14 cellular contexts compared by ENCODE assay signal in genomic region chr20:40470313-40471260, GRCh38.
A peak's percentile ranks its signal among the peaks of the same experiment; 100 is the strongest.
DNase-seq lines count a peak whose midpoint lies in the region; ATAC-seq and TF ChIP-seq lines count a peak whose summit lies in the region.
"Had no signal": no experiment of that assay in that cellular context is flagged by ENCODE, and none has a peak within 500 bp of the region (broad histone marks: within the 10 kb centered on the region; RNA-seq: fewer than 3 reads in every experiment).

No MANE protein-coding gene starts in this region.

- no peak for TF ChIP-seq POLR2A in testis (IDR thresholded peaks at IDR 0.05)

- no peak overlapping the region for H3K4me3 Mint-ChIP-seq in memory B cell
- H3K4me3 Mint-ChIP-seq: activated CD4-positive, alpha-beta T cell treated with anti-CD3 and anti-CD28 coated beads, Interleukin-2, amount 10 ng/mL, durations not matched to agents 7 days and 5 days had no signal

- H3K36me3 Mint-ChIP-seq in memory B cell, result no peaks in the 10 kb centered on the region

- no peaks in the 10 kb centered on the region for H3K27me3 ChIP-seq in colonic mucosa
- H3K27me3 ChIP-seq in testis, result no peaks in the 10 kb centered on the region
- H3K27me3 ChIP-seq: tibial artery had no signal

- peak overlapping the region; percentile 14 for H3K27ac Mint-ChIP-seq in memory B cell
- H3K27ac Mint-ChIP-seq: activated CD4-positive, alpha-beta T cell treated with anti-CD3 and anti-CD28 coated beads, Interleukin-2, amount 10 ng/mL, durations not matched to agents 7 days and 5 days had no signal

- H3K27ac ChIP-seq in colonic mucosa, result peak overlapping the region; percentile 37
- peak overlapping the region; percentile 33 to 77 for H3K27ac ChIP-seq in testis
- H3K27ac ChIP-seq: PC-9, tibial artery had no signal

- H3K36me3 ChIP-seq in colonic mucosa (no peaks in the 10 kb centered on the region), testis (ENCODE audit: low read depth, missing control alignments) (no peaks in the 10 kb centered on the region)
- H3K36me3 ChIP-seq: tibial artery had no signal

- DNase-seq in NCI-H1105 treated with DMSO at 0.1 percent for 48 hours (lab: John Stamatoyannopoulos, UW), result peak; percentile 1
- DNase-seq in NCI-H1105 (lab: John Stamatoyannopoulos, UW), result no peak
- no peak for DNase-seq in colonic mucosa
- DNase-seq in memory B cell (ENCODE audit: low spot score in 2 of 2), result no peak
- DNase-seq in testis, result peak; percentile 43
- no peak for DNase-seq in stimulated activated CD4-positive, alpha-beta T cell treated with anti-CD3 and anti-CD28 coated beads, Interleukin-15, amount 100 ng/mL, for 24 hours
- DNase-seq in GM13976 (ENCODE audit: low spot score), result no peak
- DNase-seq: 8988T; activated CD4-positive, alpha-beta T cell treated with anti-CD3 and anti-CD28 coated beads, Interleukin-2, amount 10 ng/mL, durations not matched to agents 7 days and 5 days; Calu3; PC-9; stimulated activated CD4-positive, alpha-beta T cell treated with anti-CD3 and anti-CD28 coated beads, Interleukin-12 subunit alpha, Interleukin-12 subunit beta, amount 100 ng/mL, for 4 hours had no signal

- H3K4me1 ChIP-seq in colonic mucosa (no peaks in the 10 kb centered on the region), testis (peaks cover 17% of the 10 kb centered on the region)

- 49 to 56% methylated on average over 10 to 16 of the region's 16 CpGs for WGBS in testis, 2 donors

- peaks cover 25% of the 10 kb centered on the region for H3K4me1 Mint-ChIP-seq in memory B cell
- H3K4me1 Mint-ChIP-seq: activated CD4-positive, alpha-beta T cell treated with anti-CD3 and anti-CD28 coated beads, Interleukin-2, amount 10 ng/mL, durations not matched to agents 7 days and 5 days had no signal

- intact Hi-C loops in colonic mucosa (cut with DNase I) (loop anchor here (5.0 kb wide), 1 partner anchor 203 kb away; no protein-coding TSS in a partner anchor), testis (cut with DNase I; ENCODE audit: low total_unique reads) (no loop called here)

- H3K27me3 Mint-ChIP-seq in memory B cell, result no peaks in the 10 kb centered on the region
- H3K27me3 Mint-ChIP-seq: activated CD4-positive, alpha-beta T cell treated with anti-CD3 and anti-CD28 coated beads, Interleukin-2, amount 10 ng/mL, durations not matched to agents 7 days and 5 days had no signal

- in situ Hi-C loops in GM13976 (cut with MboI; ENCODE audit: low sequenced_read_pairs, unreplicated experiment), result no loop called here

- H3K4me3 ChIP-seq in colonic mucosa (no peak overlapping the region), testis (no peak overlapping the region)
- H3K4me3 ChIP-seq: PC-9, tibial artery had no signal

- ATAC-seq in memory B cell (ENCODE audit: low read depth) (no peak), HG03460 (IDR thresholded peaks at IDR 0.05; ENCODE audit: unreplicated experiment) (no peak)

- H3K9me3 ChIP-seq in colonic mucosa (no peaks in the 10 kb centered on the region), testis (no peaks in the 10 kb centered on the region)
- H3K9me3 ChIP-seq: tibial artery had no signal

- H3K9me3 Mint-ChIP-seq in memory B cell, result no peaks in the 10 kb centered on the region
- H3K9me3 Mint-ChIP-seq: activated CD4-positive, alpha-beta T cell treated with anti-CD3 and anti-CD28 coated beads, Interleukin-2, amount 10 ng/mL, durations not matched to agents 7 days and 5 days had no signal

- TF ChIP-seq CTCF in colonic mucosa (IDR thresholded peaks at IDR 0.05), result no peak
- no peak for TF ChIP-seq CTCF in testis (IDR thresholded peaks at IDR 0.05)
- no peak for TF ChIP-seq CTCF in GM13976 (IDR thresholded peaks at IDR 0.05; ENCODE audit: borderline replicate concordance, control extremely low read depth, extremely low read depth, insufficient read depth, missing control alignments)

- no peak overlapping the region for H3K9ac ChIP-seq in colonic mucosa (ENCODE audit: low read depth in 2 of 2, low read length in 2 of 2)

Comparison
In these comparisons a context has a peak if more than half of its experiments do, and no peak if none do; other contexts are left out.
1. DNase-seq: peak in NCI-H1105 treated with DMSO at 0.1 percent for 48 hours (single experiment) and testis (single experiment); none in NCI-H1105 (single experiment), colonic mucosa (single experiment), memory B cell (0 of 2), stimulated activated CD4-positive, alpha-beta T cell treated with anti-CD3 and anti-CD28 coated beads, Interleukin-15, amount 100 ng/mL, for 24 hours (single experiment) and GM13976 (single experiment).